18 cellular contexts compared by ENCODE assay signal in genomic region chr5:181042722-181043121, GRCh38. TPM values are rescaled to one million over a fixed set of nuclear protein-coding genes. Genes with fewer than 3 reads are reported as not detected.
"Had no signal": no experiment of that assay in that cellular context is flagged by ENCODE, and none has a peak within 500 bp of the region (broad histone marks: within the 10 kb centered on the region; RNA-seq: fewer than 3 reads in every experiment).

No MANE protein-coding gene starts in this region.

- H3K4me1 ChIP-seq: body of pancreas, left lung, suprapubic skin had no signal

- H3K27ac ChIP-seq: ovary, SK-N-MC had no signal

- H3K4me1 Mint-ChIP-seq: activated T-helper 17 cell treated with anti-CD3 and anti-CD28 coated beads, Interleukin-2, amount 50 U/mL, for 72 hours had no signal

- H3K27ac Mint-ChIP-seq: activated T-helper 17 cell treated with anti-CD3 and anti-CD28 coated beads, Interleukin-2, amount 50 U/mL, for 72 hours; type B pancreatic cell had no signal

- H3K4me3 ChIP-seq: body of pancreas, ovary, SK-N-MC, suprapubic skin had no signal

- DNase-seq: activated CD4-positive, alpha-beta T cell treated with anti-CD3 and anti-CD28 coated beads, Interleukin-2, amount 50 U/mL, for 4 hours; activated naive CD4-positive, alpha-beta T cell treated with Interleukin-2 at 50 U/mL for 16 hours; body of pancreas; central memory CD4-positive, alpha-beta T cell; foreskin melanocyte; kidney; left lung; naive thymus-derived CD8-positive, alpha-beta T cell; ovary; stimulated activated CD4-positive, alpha-beta T cell treated with anti-CD3 and anti-CD28 coated beads, Interleukin-12 subunit alpha, Interleukin-12 subunit beta, amount 100 ng/mL, for 4 hours; stimulated activated CD4-positive, alpha-beta T cell treated with anti-CD3 and anti-CD28 coated beads, Interleukin-1b, Interleukin-23, amount 100 ng/mL, for 48 hours; stimulated activated naive CD4-positive, alpha-beta T cell treated with Interleukin-2 at 50 U/mL for 16 hours had no signal

- H3K9me3 Mint-ChIP-seq: activated T-helper 17 cell treated with anti-CD3 and anti-CD28 coated beads, Interleukin-2, amount 50 U/mL, for 72 hours; type B pancreatic cell had no signal

- H3K36me3 Mint-ChIP-seq: naive thymus-derived CD8-positive, alpha-beta T cell; type B pancreatic cell had no signal

- ATAC-seq: activated T-helper 17 cell treated with anti-CD3 and anti-CD28 coated beads, Interleukin-2, amount 50 U/mL, for 72 hours; body of pancreas; left lung; naive thymus-derived CD8-positive, alpha-beta T cell had no signal

- H3K9me3 ChIP-seq: body of pancreas, left lung, ovary had no signal

- H3K4me3 Mint-ChIP-seq: activated T-helper 17 cell treated with anti-CD3 and anti-CD28 coated beads, Interleukin-2, amount 50 U/mL, for 72 hours; naive thymus-derived CD8-positive, alpha-beta T cell; type B pancreatic cell had no signal

- H3K36me3 ChIP-seq: left lung, ovary, suprapubic skin had no signal

- H3K27me3 ChIP-seq: body of pancreas, ovary had no signal

RNA-seq across cellular contexts. Expression of gene BTNL9, which starts 2.7 kb away (rescaled TPM):
- total RNA-seq: epithelial cell of proximal tubule; T-helper 2 cell treated with Interferon-gamma antibody and Interleukin-4, amounts not matched to agents 100 ng/mL and 5 ng/mL, for 36 hours had no signal
- polyA plus RNA-seq: naive thymus-derived CD8-positive, alpha-beta T cell had no signal

RNA-seq across cellular contexts. Expression of gene BTNL3, which starts 54.1 kb away (rescaled TPM):
- total RNA-seq: activated T-helper 17 cell treated with anti-CD3 and anti-CD28 coated beads, Interleukin-2, amount 50 U/mL, for 72 hours; epithelial cell of proximal tubule; kidney; naive thymus-derived CD8-positive, alpha-beta T cell; suprapubic skin; T-helper 2 cell treated with Interferon-gamma antibody and Interleukin-4, amounts not matched to agents 100 ng/mL and 5 ng/mL, for 36 hours had no signal
- polyA plus RNA-seq: naive thymus-derived CD8-positive, alpha-beta T cell; ovary had no signal
